Comparison of ENCODE assay signal across 1 cellular context in the genomic region with DNA sequence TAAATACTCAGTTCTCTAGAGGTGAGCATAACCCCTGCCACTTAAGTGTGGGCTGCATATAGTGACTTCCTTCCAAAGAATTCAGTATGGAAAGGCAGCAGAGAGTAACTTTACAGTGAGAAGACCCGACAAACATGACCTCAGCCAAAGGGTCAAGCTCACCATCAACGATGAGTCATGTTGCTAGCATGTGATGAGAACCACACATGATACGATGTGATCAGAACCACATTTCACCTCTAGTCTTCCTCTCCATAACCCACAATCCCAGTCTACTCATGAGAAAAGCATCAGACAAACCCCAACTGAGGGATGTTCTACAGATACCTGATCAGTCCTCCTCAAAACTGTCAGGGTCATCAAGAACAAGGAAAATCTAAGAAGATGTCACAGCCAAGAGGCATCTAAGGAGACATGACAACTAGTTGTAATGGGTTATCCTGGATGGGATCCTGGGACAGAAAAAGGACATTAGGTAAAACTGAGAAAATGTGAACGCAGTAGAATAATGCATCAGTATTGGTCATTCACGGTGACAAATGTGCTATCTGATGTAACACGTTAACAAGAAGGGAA.
TF ChIP-seq lines count a peak whose summit lies in the region.

No MANE protein-coding gene starts in this region.

TF ChIP-seq in K562, 482 proteins besides CTCF, POLR2A, EP300 and RAD21 (continued from another document and continues in another):
- TF ChIP-seq, protein P1, sequence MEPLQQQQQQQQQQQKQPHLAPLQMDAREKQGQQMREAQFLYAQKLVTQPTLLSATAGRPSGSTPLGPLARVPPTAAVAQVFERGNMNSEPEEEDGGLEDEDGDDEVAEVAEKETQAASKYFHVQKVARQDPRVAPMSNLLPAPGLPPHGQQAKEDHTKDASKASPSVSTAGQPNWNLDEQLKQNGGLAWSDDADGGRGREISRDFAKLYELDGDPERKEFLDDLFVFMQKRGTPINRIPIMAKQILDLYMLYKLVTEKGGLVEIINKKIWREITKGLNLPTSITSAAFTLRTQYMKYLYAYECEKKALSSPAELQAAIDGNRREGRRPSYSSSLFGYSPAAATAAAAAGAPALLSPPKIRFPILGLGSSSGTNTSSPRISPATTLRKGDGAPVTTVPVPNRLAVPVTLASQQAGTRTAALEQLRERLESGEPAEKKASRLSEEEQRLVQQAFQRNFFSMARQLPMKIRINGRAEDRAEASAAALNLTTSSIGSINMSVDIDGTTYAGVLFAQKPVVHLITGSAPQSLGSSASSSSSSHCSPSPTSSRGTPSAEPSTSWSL (CRISPR knock-in tag; IDR thresholded peaks at IDR 0.05; ENCODE audit: borderline replicate concordance), result no peak
- no peak for TF ChIP-seq FOXP1 (CRISPR knock-in tag; IDR thresholded peaks at IDR 0.05)
- no peak for TF ChIP-seq PHF8 (IDR thresholded peaks at IDR 0.05; ENCODE audit: borderline replicate concordance, low read length)
- 0 out of 2 replicates have a peak, but pooled peaks have one; percentile 37 for TF ChIP-seq MECOM (CRISPR knock-in tag; IDR thresholded peaks at IDR 0.05)
- TF ChIP-seq, protein P2, sequence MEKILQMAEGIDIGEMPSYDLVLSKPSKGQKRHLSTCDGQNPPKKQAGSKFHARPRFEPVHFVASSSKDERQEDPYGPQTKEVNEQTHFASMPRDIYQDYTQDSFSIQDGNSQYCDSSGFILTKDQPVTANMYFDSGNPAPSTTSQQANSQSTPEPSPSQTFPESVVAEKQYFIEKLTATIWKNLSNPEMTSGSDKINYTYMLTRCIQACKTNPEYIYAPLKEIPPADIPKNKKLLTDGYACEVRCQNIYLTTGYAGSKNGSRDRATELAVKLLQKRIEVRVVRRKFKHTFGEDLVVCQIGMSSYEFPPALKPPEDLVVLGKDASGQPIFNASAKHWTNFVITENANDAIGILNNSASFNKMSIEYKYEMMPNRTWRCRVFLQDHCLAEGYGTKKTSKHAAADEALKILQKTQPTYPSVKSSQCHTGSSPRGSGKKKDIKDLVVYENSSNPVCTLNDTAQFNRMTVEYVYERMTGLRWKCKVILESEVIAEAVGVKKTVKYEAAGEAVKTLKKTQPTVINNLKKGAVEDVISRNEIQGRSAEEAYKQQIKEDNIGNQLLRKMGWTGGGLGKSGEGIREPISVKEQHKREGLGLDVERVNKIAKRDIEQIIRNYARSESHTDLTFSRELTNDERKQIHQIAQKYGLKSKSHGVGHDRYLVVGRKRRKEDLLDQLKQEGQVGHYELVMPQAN (IDR thresholded peaks at IDR 0.05; ENCODE audit: borderline replicate concordance), result 0 out of 2 replicates have a peak, but pooled peaks have one; percentile 31
- TF ChIP-seq, protein P3, sequence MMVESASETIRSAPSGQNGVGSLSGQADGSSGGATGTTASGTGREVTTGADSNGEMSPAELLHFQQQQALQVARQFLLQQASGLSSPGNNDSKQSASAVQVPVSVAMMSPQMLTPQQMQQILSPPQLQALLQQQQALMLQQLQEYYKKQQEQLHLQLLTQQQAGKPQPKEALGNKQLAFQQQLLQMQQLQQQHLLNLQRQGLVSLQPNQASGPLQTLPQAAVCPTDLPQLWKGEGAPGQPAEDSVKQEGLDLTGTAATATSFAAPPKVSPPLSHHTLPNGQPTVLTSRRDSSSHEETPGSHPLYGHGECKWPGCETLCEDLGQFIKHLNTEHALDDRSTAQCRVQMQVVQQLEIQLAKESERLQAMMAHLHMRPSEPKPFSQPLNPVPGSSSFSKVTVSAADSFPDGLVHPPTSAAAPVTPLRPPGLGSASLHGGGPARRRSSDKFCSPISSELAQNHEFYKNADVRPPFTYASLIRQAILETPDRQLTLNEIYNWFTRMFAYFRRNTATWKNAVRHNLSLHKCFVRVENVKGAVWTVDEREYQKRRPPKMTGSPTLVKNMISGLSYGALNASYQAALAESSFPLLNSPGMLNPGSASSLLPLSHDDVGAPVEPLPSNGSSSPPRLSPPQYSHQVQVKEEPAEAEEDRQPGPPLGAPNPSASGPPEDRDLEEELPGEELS (CRISPR knock-in tag; IDR thresholded peaks at IDR 0.05; ENCODE audit: borderline replicate concordance), result no peak
- TF ChIP-seq CBX5 (IDR thresholded peaks at IDR 0.05; ENCODE audit: borderline replicate concordance, low read depth), result no peak
- no peak for TF ChIP-seq NR1H2 (CRISPR knock-in tag; IDR thresholded peaks at IDR 0.05)
- no peak for TF ChIP-seq ZNF311 (CRISPR knock-in tag; IDR thresholded peaks at IDR 0.05)
- TF ChIP-seq ZNF551 (CRISPR knock-in tag; IDR thresholded peaks at IDR 0.05), result no peak
- TF ChIP-seq CREM (IDR thresholded peaks at IDR 0.05; ENCODE audit: low read depth), result no peak
- no peak for TF ChIP-seq SUPT5H (IDR thresholded peaks at IDR 0.05)
- TF ChIP-seq, protein P4, sequence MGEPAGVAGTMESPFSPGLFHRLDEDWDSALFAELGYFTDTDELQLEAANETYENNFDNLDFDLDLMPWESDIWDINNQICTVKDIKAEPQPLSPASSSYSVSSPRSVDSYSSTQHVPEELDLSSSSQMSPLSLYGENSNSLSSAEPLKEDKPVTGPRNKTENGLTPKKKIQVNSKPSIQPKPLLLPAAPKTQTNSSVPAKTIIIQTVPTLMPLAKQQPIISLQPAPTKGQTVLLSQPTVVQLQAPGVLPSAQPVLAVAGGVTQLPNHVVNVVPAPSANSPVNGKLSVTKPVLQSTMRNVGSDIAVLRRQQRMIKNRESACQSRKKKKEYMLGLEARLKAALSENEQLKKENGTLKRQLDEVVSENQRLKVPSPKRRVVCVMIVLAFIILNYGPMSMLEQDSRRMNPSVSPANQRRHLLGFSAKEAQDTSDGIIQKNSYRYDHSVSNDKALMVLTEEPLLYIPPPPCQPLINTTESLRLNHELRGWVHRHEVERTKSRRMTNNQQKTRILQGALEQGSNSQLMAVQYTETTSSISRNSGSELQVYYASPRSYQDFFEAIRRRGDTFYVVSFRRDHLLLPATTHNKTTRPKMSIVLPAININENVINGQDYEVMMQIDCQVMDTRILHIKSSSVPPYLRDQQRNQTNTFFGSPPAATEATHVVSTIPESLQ (CRISPR knock-in tag; IDR thresholded peaks at IDR 0.05), result no peak
- TF ChIP-seq ZNF75A (CRISPR knock-in tag; IDR thresholded peaks at IDR 0.05), result no peak
- no peak for TF ChIP-seq COPS2 (conservative IDR thresholded peaks at IDR 0.05)
- peak; percentile 43; the same call in 1 of the 2 replicates for TF ChIP-seq C11orf30 (IDR thresholded peaks at IDR 0.05; ENCODE audit: low read depth)
- TF ChIP-seq GTF2A2 (tag; IDR thresholded peaks at IDR 0.05), result no peak
- no peak for TF ChIP-seq ZNF184 (CRISPR knock-in tag; IDR thresholded peaks at IDR 0.05)
- no peak for TF ChIP-seq ZNF121 (CRISPR knock-in tag; conservative IDR thresholded peaks at IDR 0.05)
- TF ChIP-seq ZNF764 (CRISPR knock-in tag; IDR thresholded peaks at IDR 0.05; ENCODE audit: low read depth), result no peak
- no peak for TF ChIP-seq KHSRP (IDR thresholded peaks at IDR 0.05)
- no peak for TF ChIP-seq ATF7 (IDR thresholded peaks at IDR 0.05)
- TF ChIP-seq ILF3 (IDR thresholded peaks at IDR 0.05; ENCODE audit: borderline replicate concordance), result no peak
- TF ChIP-seq IRF2 (CRISPR knock-in tag; IDR thresholded peaks at IDR 0.05), result no peak
- no peak for TF ChIP-seq PRPF4 (IDR thresholded peaks at IDR 0.05; ENCODE audit: insufficient read depth, low read depth, low read length, poor library complexity, severe bottlenecking)
- TF ChIP-seq THRAP3 (IDR thresholded peaks at IDR 0.05; ENCODE audit: borderline replicate concordance), result no peak
- TF ChIP-seq MEF2D (tag; conservative IDR thresholded peaks at IDR 0.05; ENCODE audit: low read depth), result 0 out of 2 replicates have a peak, but pooled peaks have one; percentile 58
- no peak for TF ChIP-seq ARHGAP35 (IDR thresholded peaks at IDR 0.05; ENCODE audit: partially characterized antibody)
- TF ChIP-seq, protein P5, sequence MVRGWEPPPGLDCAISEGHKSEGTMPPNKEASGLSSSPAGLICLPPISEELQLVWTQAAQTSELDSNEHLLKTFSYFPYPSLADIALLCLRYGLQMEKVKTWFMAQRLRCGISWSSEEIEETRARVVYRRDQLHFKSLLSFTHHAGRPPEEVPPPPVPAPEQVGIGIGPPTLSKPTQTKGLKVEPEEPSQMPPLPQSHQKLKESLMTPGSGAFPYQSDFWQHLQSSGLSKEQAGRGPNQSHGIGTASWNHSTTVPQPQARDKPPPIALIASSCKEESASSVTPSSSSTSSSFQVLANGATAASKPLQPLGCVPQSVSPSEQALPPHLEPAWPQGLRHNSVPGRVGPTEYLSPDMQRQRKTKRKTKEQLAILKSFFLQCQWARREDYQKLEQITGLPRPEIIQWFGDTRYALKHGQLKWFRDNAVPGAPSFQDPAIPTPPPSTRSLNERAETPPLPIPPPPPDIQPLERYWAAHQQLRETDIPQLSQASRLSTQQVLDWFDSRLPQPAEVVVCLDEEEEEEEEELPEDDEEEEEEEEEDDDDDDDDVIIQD (CRISPR knock-in tag; IDR thresholded peaks at IDR 0.05), result no peak
- no peak for TF ChIP-seq ZNF224 (CRISPR knock-in tag; IDR thresholded peaks at IDR 0.05)
- no peak for TF ChIP-seq ZKSCAN1 (IDR thresholded peaks at IDR 0.05; ENCODE audit: low read depth, low read length)
- no peak for TF ChIP-seq SRSF1 (IDR thresholded peaks at IDR 0.05; ENCODE audit: low read depth, low read length)
- TF ChIP-seq SMARCC2 (IDR thresholded peaks at IDR 0.05; ENCODE audit: low read depth), result no peak
- TF ChIP-seq PHF21A (IDR thresholded peaks at IDR 0.05; ENCODE audit: borderline replicate concordance, low read depth), result no peak
- TF ChIP-seq L3MBTL2 (IDR thresholded peaks at IDR 0.05), result peak; percentile 84
- TF ChIP-seq, protein P6, sequence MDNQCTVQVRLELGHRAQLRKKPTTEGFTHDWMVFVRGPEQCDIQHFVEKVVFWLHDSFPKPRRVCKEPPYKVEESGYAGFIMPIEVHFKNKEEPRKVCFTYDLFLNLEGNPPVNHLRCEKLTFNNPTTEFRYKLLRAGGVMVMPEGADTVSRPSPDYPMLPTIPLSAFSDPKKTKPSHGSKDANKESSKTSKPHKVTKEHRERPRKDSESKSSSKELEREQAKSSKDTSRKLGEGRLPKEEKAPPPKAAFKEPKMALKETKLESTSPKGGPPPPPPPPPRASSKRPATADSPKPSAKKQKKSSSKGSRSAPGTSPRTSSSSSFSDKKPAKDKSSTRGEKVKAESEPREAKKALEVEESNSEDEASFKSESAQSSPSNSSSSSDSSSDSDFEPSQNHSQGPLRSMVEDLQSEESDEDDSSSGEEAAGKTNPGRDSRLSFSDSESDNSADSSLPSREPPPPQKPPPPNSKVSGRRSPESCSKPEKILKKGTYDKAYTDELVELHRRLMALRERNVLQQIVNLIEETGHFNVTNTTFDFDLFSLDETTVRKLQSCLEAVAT (IDR thresholded peaks at IDR 0.05), result peak in 1 of 2 experiments; percentile 39; a peak in 1 of 4 replicates
- TF ChIP-seq LCOR (CRISPR knock-in tag; IDR thresholded peaks at IDR 0.05), result no peak
- no peak for TF ChIP-seq TAL1 (IDR thresholded peaks at IDR 0.05)
- TF ChIP-seq RFX7 (CRISPR knock-in tag; IDR thresholded peaks at IDR 0.05), result no peak
- TF ChIP-seq, protein P7, sequence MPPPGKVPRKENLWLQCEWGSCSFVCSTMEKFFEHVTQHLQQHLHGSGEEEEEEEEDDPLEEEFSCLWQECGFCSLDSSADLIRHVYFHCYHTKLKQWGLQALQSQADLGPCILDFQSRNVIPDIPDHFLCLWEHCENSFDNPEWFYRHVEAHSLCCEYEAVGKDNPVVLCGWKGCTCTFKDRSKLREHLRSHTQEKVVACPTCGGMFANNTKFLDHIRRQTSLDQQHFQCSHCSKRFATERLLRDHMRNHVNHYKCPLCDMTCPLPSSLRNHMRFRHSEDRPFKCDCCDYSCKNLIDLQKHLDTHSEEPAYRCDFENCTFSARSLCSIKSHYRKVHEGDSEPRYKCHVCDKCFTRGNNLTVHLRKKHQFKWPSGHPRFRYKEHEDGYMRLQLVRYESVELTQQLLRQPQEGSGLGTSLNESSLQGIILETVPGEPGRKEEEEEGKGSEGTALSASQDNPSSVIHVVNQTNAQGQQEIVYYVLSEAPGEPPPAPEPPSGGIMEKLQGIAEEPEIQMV (tag; conservative IDR thresholded peaks at IDR 0.05; ENCODE audit: low read depth), result no peak
- TF ChIP-seq, protein P8, sequence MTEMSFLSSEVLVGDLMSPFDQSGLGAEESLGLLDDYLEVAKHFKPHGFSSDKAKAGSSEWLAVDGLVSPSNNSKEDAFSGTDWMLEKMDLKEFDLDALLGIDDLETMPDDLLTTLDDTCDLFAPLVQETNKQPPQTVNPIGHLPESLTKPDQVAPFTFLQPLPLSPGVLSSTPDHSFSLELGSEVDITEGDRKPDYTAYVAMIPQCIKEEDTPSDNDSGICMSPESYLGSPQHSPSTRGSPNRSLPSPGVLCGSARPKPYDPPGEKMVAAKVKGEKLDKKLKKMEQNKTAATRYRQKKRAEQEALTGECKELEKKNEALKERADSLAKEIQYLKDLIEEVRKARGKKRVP (CRISPR knock-in tag; IDR thresholded peaks at IDR 0.05), result no peak
- peak; percentile 37; the same call in 1 of the 2 replicates for TF ChIP-seq EP400 (IDR thresholded peaks at IDR 0.05)
- peak in 1 of 2 experiments; percentile 23; a peak in 1 of 4 replicates for TF ChIP-seq FOXK2 (conservative IDR thresholded peaks at IDR 0.05 in 1 of 2, IDR thresholded peaks at IDR 0.05 in 1 of 2; ENCODE audit: low read depth in 2 of 2)
- peak; percentile 55; the same call in 1 of the 2 replicates for TF ChIP-seq NFE2 (IDR thresholded peaks at IDR 0.05; ENCODE audit: low read depth)
- no peak for TF ChIP-seq ZNF589 (CRISPR knock-in tag; IDR thresholded peaks at IDR 0.05; ENCODE audit: low read depth)
- TF ChIP-seq SP2 (IDR thresholded peaks at IDR 0.05; ENCODE audit: extremely low read depth, low read depth, low read length, poor library complexity, severe bottlenecking), result no peak
- no peak for TF ChIP-seq ZKSCAN3 (CRISPR knock-in tag; IDR thresholded peaks at IDR 0.05)
- TF ChIP-seq ASH1L (IDR thresholded peaks at IDR 0.05; ENCODE audit: borderline replicate concordance, low read depth, partially characterized antibody), result no peak
- TF ChIP-seq, protein P9, sequence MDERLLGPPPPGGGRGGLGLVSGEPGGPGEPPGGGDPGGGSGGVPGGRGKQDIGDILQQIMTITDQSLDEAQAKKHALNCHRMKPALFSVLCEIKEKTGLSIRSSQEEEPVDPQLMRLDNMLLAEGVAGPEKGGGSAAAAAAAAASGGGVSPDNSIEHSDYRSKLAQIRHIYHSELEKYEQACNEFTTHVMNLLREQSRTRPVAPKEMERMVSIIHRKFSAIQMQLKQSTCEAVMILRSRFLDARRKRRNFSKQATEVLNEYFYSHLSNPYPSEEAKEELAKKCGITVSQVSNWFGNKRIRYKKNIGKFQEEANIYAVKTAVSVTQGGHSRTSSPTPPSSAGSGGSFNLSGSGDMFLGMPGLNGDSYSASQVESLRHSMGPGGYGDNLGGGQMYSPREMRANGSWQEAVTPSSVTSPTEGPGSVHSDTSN (CRISPR knock-in tag; IDR thresholded peaks at IDR 0.05; ENCODE audit: low read depth), result no peak
- TF ChIP-seq, protein P9 (tag; conservative IDR thresholded peaks at IDR 0.05; ENCODE audit: low read depth), result peak; percentile 21; the same call in 1 of the 2 replicates
- peak; percentile 47; the same call in 1 of the 2 replicates for TF ChIP-seq LEF1 (IDR thresholded peaks at IDR 0.05)
- TF ChIP-seq FOXA3 (CRISPR knock-in tag; conservative IDR thresholded peaks at IDR 0.05 in 1 of 2, IDR thresholded peaks at IDR 0.05 in 1 of 2), result no peak
